ENCODE assay signal across 25 cellular contexts in genomic region chr9:109471994-109472393, GRCh38. TPM values are rescaled to one million over a fixed set of nuclear protein-coding genes. Genes with fewer than 3 reads are reported as not detected.
DNase-seq lines count a peak whose midpoint lies in the region; ATAC-seq, FAIRE-seq and TF ChIP-seq lines count a peak whose summit lies in the region.
"Had no signal": no experiment of that assay in that cellular context is flagged by ENCODE, and none has a peak within 500 bp of the region (broad histone marks: within the 10 kb centered on the region; RNA-seq: fewer than 3 reads in every experiment).

No MANE protein-coding gene starts in this region.

- TF ChIP-seq RAD21 in IMR-90 (IDR thresholded peaks at IDR 0.05; ENCODE audit: low read length) (no peak), GM12878 (IDR thresholded peaks at IDR 0.05; ENCODE audit: insufficient read depth, low read depth, low read length) (no peak)

- no peak overlapping the region for H2BK20ac ChIP-seq in IMR-90 (ENCODE audit: low read depth, low read length)

- no peaks in the 10 kb centered on the region for H3K4me1 ChIP-seq in IMR-90 (ENCODE audit: control insufficient read depth, insufficient read depth, low read length)
- H3K4me1 ChIP-seq in GM12878 (ENCODE audit: control insufficient read depth, insufficient read depth, low read length) = no peaks in the 10 kb centered on the region
- H3K4me1 ChIP-seq in left lung = peaks cover 0 to 12% of the 10 kb centered on the region in 2 donors
- H3K4me1 ChIP-seq in thyroid gland = peaks cover 20 to 33% of the 10 kb centered on the region in 2 donors

- H3K9me1 ChIP-seq in IMR-90 (ENCODE audit: insufficient read depth, low read length) = no peaks in the 10 kb centered on the region

- CTCF ChIA-PET in IMR-90 (lab: Yijun Ruan, JAX) = no interaction called here
- CTCF ChIA-PET in GM12878 (lab: Yijun Ruan, JAX) = interaction anchor here (1.0 to 6.9 kb wide), 3 partner anchors 31 to 62 kb away, joined by 3 to 72 read pairs (median 11); no protein-coding TSS in a partner anchor

- no peak overlapping the region for H3K23ac ChIP-seq in IMR-90 (ENCODE audit: low read depth, low read length)

- no peak overlapping the region for H3K27ac ChIP-seq in IMR-90 (ENCODE audit: insufficient read depth, low read length)
- H3K27ac ChIP-seq in GM12878 (ENCODE audit: control insufficient read depth, insufficient read depth) = no peak overlapping the region
- H3K27ac ChIP-seq in left lung = no peak overlapping the region
- H3K27ac ChIP-seq in thyroid gland = peak overlapping the region in 1 of 3 donors; percentile 32
- H3K27ac ChIP-seq: BLaER1, hepatocyte, Peyer's patch, SK-N-MC had no signal

- in situ Hi-C loops in IMR-90 (cut with MboI; ENCODE audit: low sequenced_read_pairs) = no loop called here
- in situ Hi-C loops in GM12878 (cut with MboI) = loop anchor here (10.0 kb wide), 1 partner anchor 227 kb away; no protein-coding TSS in a partner anchor

- no peak overlapping the region for H4K91ac ChIP-seq in IMR-90 (ENCODE audit: insufficient read depth, low read depth, low read length)

- no peak overlapping the region for H2BK5ac ChIP-seq in IMR-90 (ENCODE audit: low read depth, low read length, poor library complexity, severe bottlenecking)

- H3K27me3 ChIP-seq in IMR-90 (ENCODE audit: control insufficient read depth, insufficient read depth, low read length) = peaks cover 2% of the 10 kb centered on the region
- H3K27me3 ChIP-seq in GM12878 (replicated peaks in 1 of 2; ENCODE audit: control insufficient read depth in 2 of 2, insufficient read depth in 2 of 2, low read length in 1 of 2) = no peaks in the 10 kb centered on the region
- peaks cover 0 to 38% of the 10 kb centered on the region in 2 donors for H3K27me3 ChIP-seq in left lung
- no peaks in the 10 kb centered on the region for H3K27me3 ChIP-seq in thyroid gland
- H3K27me3 ChIP-seq: BLaER1, hepatocyte, Peyer's patch had no signal

- no peaks in the 10 kb centered on the region for H3K36me3 ChIP-seq in IMR-90 (ENCODE audit: control insufficient read depth, insufficient read depth, low read length)
- no peaks in the 10 kb centered on the region for H3K36me3 ChIP-seq in GM12878 (ENCODE audit: control insufficient read depth in 2 of 2, insufficient read depth in 2 of 2, low read length in 1 of 2)
- no peaks in the 10 kb centered on the region for H3K36me3 ChIP-seq in left lung
- H3K36me3 ChIP-seq in thyroid gland = no peaks in the 10 kb centered on the region
- H3K36me3 ChIP-seq: BLaER1, Peyer's patch had no signal

- no peak overlapping the region for H3K9ac ChIP-seq in IMR-90 (ENCODE audit: low read depth, low read length)
- H3K9ac ChIP-seq in GM12878 (ENCODE audit: control insufficient read depth, insufficient read depth, low read length) = no peak overlapping the region
- H3K9ac ChIP-seq: BLaER1 had no signal

- no peak overlapping the region for H3K18ac ChIP-seq in IMR-90 (ENCODE audit: low read depth, low read length)

- intact Hi-C loops in IMR-90 (cut with micrococcal nuclease) (no loop called here), GM12878 (cut with micrococcal nuclease; ENCODE audit: unreplicated experiment) (loop anchor here (5.0 kb wide), 1 partner anchor 130 kb away; no protein-coding TSS in a partner anchor), left lung (cut with DNase I) (no loop called here), thyroid gland (cut with DNase I) (no loop called here)

- no peak overlapping the region for H4K8ac ChIP-seq in IMR-90 (ENCODE audit: low read depth in 2 of 2, low read length in 2 of 2)

- no peaks in the 10 kb centered on the region for H4K20me1 ChIP-seq in IMR-90 (ENCODE audit: insufficient read depth, low read length)
- no peaks in the 10 kb centered on the region for H4K20me1 ChIP-seq in GM12878 (ENCODE audit: control insufficient read depth, insufficient read depth)
- H4K20me1 ChIP-seq: BLaER1 had no signal

- no peak overlapping the region for H3K4ac ChIP-seq in IMR-90 (ENCODE audit: low read depth, low read length)

- DNase-seq in NCI-H2081 treated with DMSO at 0.1 percent for 48 hours (lab: John Stamatoyannopoulos, UW) (peak; percentile 1), NCI-H2081 (lab: John Stamatoyannopoulos, UW) (no peak), IMR-90 (no peak), GM12878 (ENCODE audit: low read depth, low spot score) (no peak), left lung (no peak), thyroid gland (no peak), amygdala (lab: John Stamatoyannopoulos, UW) (no peak)
- DNase-seq: activated naive CD4-positive, alpha-beta T cell treated with anti-CD3 and anti-CD28 coated beads, Interleukin-2, amount 50 U/mL, for 16 hours; activated T-cell treated with anti-CD3 and anti-CD28 coated beads, Interleukin-2, amount 50 U/mL, for 48 hours; Caco-2; effector memory CD8-positive, alpha-beta T cell; HFFc6; NCI-H1436; NK-92 treated with Interleukin-12 subunit alpha and Interleukin-12 subunit beta, amount 100 ng/mL, for 24 hours; Peyer's patch; retina; substantia nigra; T1000 had no signal

- POLR2A ChIA-PET in IMR-90 (lab: Charles Lee; ENCODE audit: unreplicated experiment) = no interaction called here
- POLR2A ChIA-PET in GM12878 (lab: Charles Lee) = no interaction called here

- dilution Hi-C loops in IMR-90 (cut with HindIII; ENCODE audit: low sequenced_read_pairs, unreplicated experiment) = no loop called here

- H3K79me2 ChIP-seq in GM12878 (ENCODE audit: control insufficient read depth, insufficient read depth, low read length) = no peaks in the 10 kb centered on the region

- H3K4me3 ChIP-seq in IMR-90 (ENCODE audit: insufficient read depth, low read depth, low read length) (no peak overlapping the region), GM12878 (no peak overlapping the region), left lung (no peak overlapping the region), thyroid gland (replicated peaks in 1 of 3) (no peak overlapping the region)
- H3K4me3 ChIP-seq: BLaER1, hepatocyte, lung, Peyer's patch, SK-N-MC had no signal

- TF ChIP-seq CTCF in IMR-90 (conservative IDR thresholded peaks at IDR 0.05; ENCODE audit: low read depth, low read length) (no peak), GM12878 (IDR thresholded peaks at IDR 0.05 in 2 of 3, conservative IDR thresholded peaks at IDR 0.05 in 1 of 3; ENCODE audit: control insufficient read depth in 2 of 3, extremely low read depth in 1 of 3, insufficient read depth in 1 of 3, low read depth in 3 of 3, low read length in 3 of 3) (no peak), left lung (IDR thresholded peaks at IDR 0.05) (no peak), thyroid gland (IDR thresholded peaks at IDR 0.05) (no peak)

- H3K9me3 ChIP-seq in IMR-90 (ENCODE audit: control insufficient read depth, insufficient read depth, low read length) = no peaks in the 10 kb centered on the region
- no peaks in the 10 kb centered on the region for H3K9me3 ChIP-seq in GM12878 (replicated peaks; ENCODE audit: control insufficient read depth, insufficient read depth, low read length)
- H3K9me3 ChIP-seq in left lung = no peaks in the 10 kb centered on the region
- no peaks in the 10 kb centered on the region for H3K9me3 ChIP-seq in thyroid gland
- H3K9me3 ChIP-seq: BLaER1, Caco-2, Peyer's patch had no signal

- ATAC-seq in IMR-90 (ENCODE audit: low read depth) (no peak), GM12878 (no peak), left lung (peak; percentile 7), GM21447 (IDR thresholded peaks at IDR 0.05; ENCODE audit: unreplicated experiment) (no peak)
- ATAC-seq: activated CD4-positive, CD25-positive, alpha-beta regulatory T cell treated with anti-CD3 and anti-CD28 coated beads, Interleukin-2, amount 50 U/mL, for 24 hours; effector memory CD8-positive, alpha-beta T cell had no signal

- SMC1A ChIA-PET in GM12878 (lab: Charles Lee; ENCODE audit: uncharacterized antibody, unreplicated experiment) = interaction anchor here (0.8 to 8.9 kb wide), 3 partner anchors 23 to 62 kb away, joined by 3 to 131 read pairs (median 4); no protein-coding TSS in a partner anchor

- TF ChIP-seq EP300 in GM12878 (IDR thresholded peaks at IDR 0.05; ENCODE audit: borderline replicate concordance in 1 of 2, control insufficient read depth in 1 of 2, low read depth in 2 of 2, low read length in 2 of 2) = no peak

- no peak overlapping the region for H3K14ac ChIP-seq in IMR-90 (replicated peaks; ENCODE audit: low read depth, low read length)

- peak; percentile 49 for FAIRE-seq in GM12878 (lab: Jason Lieb, UNC)
- FAIRE-seq: A204.1 had no signal

- no peak overlapping the region for H2AFZ ChIP-seq in IMR-90 (replicated peaks; ENCODE audit: low read length, poor library complexity)
- no peak overlapping the region for H2AFZ ChIP-seq in GM12878 (ENCODE audit: control insufficient read depth, low read depth, low read length)
- H2AFZ ChIP-seq: hepatocyte had no signal

- no peak for TF ChIP-seq POLR2A in IMR-90 (IDR thresholded peaks at IDR 0.05; ENCODE audit: low read depth, low read length)
- TF ChIP-seq POLR2A in GM12878 (IDR thresholded peaks at IDR 0.05; ENCODE audit: low read depth, low read length) = no peak
- TF ChIP-seq POLR2A in thyroid gland (IDR thresholded peaks at IDR 0.05) = no peak

- no peak overlapping the region for H2BK15ac ChIP-seq in IMR-90 (ENCODE audit: low read depth, low read length)

- H2AK5ac ChIP-seq in IMR-90 (ENCODE audit: low read depth, low read length) = no peak overlapping the region

- H3K4me2 ChIP-seq in IMR-90 (ENCODE audit: low read depth, low read length) (no peak overlapping the region), GM12878 (ENCODE audit: control insufficient read depth, insufficient read depth) (no peak overlapping the region)
- H3K4me2 ChIP-seq: BLaER1, hepatocyte had no signal

- no peak overlapping the region for H4K5ac ChIP-seq in IMR-90 (ENCODE audit: low read depth, low read length)

- no peak overlapping the region for H3K56ac ChIP-seq in IMR-90 (ENCODE audit: extremely low read depth, insufficient read depth, low read length)

- H3K79me1 ChIP-seq in IMR-90 (ENCODE audit: low read depth in 1 of 2, low read length in 2 of 2) = no peaks in the 10 kb centered on the region; a peak in 1 of 4 replicates

- BruUV-seq in IMR-90 (replicated peaks; lab: Mats Ljungman, UMichigan) (no TSS peak), GM12878 (replicated peaks; lab: Mats Ljungman, UMichigan) (no TSS peak)

- no peak overlapping the region for H2BK120ac ChIP-seq in IMR-90 (ENCODE audit: low read depth, low read length)

- RAD21 ChIA-PET in GM12878 (lab: Charles Lee; ENCODE audit: unreplicated experiment) = interaction anchor here (8.7 kb wide), 1 partner anchor 30 kb away, joined by 135 read pairs; no protein-coding TSS in a partner anchor

- no CpG with 5 or more reads among the region's 2 CpGs for WGBS in IMR-90 (ENCODE audit: extremely low coverage in 2 of 2, insufficient read length in 1 of 2), 2 experiments
- whole genome bisulfite sequencing in GM12878 (ENCODE audit: insufficient coverage, insufficient replicate concordance, low lambda C conversion rate, missing lambda C conversion rate) = 2% methylated on average over 2 of the region's 2 CpGs
- 42 to 57% methylated on average over 2 of the region's 2 CpGs for WGBS in thyroid gland, 2 donors

- H2AK9ac ChIP-seq in IMR-90 (replicated peaks; ENCODE audit: low read depth, low read length, poor library complexity) = no peak overlapping the region

RNA-seq across cellular contexts. Expression of gene PTPN3, which starts 26.1 kb away (rescaled TPM):
- total RNA-seq in IMR-90 (2012; rRNA removed) = 0.72 and 0.83 TPM in 2 replicates
- 0.79 and 0.89 TPM in 2 replicates for polyA plus RNA-seq in IMR-90 (2012; rRNA removed)
- polyA plus RNA-seq in IMR-90 (2012; cell fraction: cytosol; rRNA removed) = 0.27 and 0.34 TPM in 2 replicates
- polyA plus RNA-seq in IMR-90 (2012; cell fraction: nucleus; rRNA removed; ENCODE audit: low replicate concordance) = 0.85 and 1.8 TPM in 2 replicates
- total RNA-seq in GM12878 (2013; cell fraction: nucleolus; rRNA removed) = 1.6 and 1.7 TPM in 2 replicates
- 0.22 and 0.23 TPM in 2 replicates for total RNA-seq in GM12878 (2014; rRNA removed)
- total RNA-seq in GM12878 (2014; rRNA removed; fragmentation: Illumina TruSeq; extraction: Trizol) = 0.18 and 0.23 TPM in 2 replicates
- 0.24 and 0.26 TPM in 2 replicates for total RNA-seq in GM12878 (2021)
- 0.22 TPM for polyA plus RNA-seq in GM12878 (2011; ENCODE audit: low read depth)
- 0.22 and 0.64 TPM in 2 replicates for polyA plus RNA-seq in GM12878 (2011; rRNA removed)
- polyA plus RNA-seq in GM12878 (2011; cell fraction: cytosol; rRNA removed) = 0.20 and 0.30 TPM in 2 replicates
- polyA plus RNA-seq in GM12878 (2011; cell fraction: nucleus; rRNA removed) = 0.55 and 1.4 TPM in 2 replicates
- 0.28 and 0.86 TPM in 2 replicates for polyA plus RNA-seq in GM12878 (2012)
- polyA plus RNA-seq in GM12878 (2014; fragmentation: Illumina TruSeq; extraction: Trizol) = 0.24 and 0.36 TPM in 2 replicates
- polyA plus RNA-seq in GM12878 (2014; fragmentation: Nextera tagmentation; extraction: Ambion mirVana) = under 1 TPM; 0.47 to 0.74 TPM
- polyA plus RNA-seq in GM12878 (2014; rRNA removed) = 0.05 and 0.31 TPM in 2 replicates
- 1 to 10 TPM in 1 of 2 experiments, under 1 TPM in 1; 0.78 to 1.3 TPM for polyA plus RNA-seq in GM12878 (2016; fragmentation: Nextera tagmentation; extraction: Ambion mirVana)
- 0.15 and 0.62 TPM in 2 replicates for polyA minus RNA-seq in GM12878 (2011; rRNA and poly(A)+ RNA removed)
- not detected in 2 replicates for polyA minus RNA-seq in GM12878 (2011; cell fraction: cytosol; rRNA and poly(A)+ RNA removed)
- polyA minus RNA-seq in GM12878 (2011; cell fraction: nucleus; rRNA and poly(A)+ RNA removed) = 0.10 and 0.12 TPM in 2 replicates
- 10 to 100 TPM; 15.1 to 15.9 TPM for total RNA-seq in left lung
- total RNA-seq in thyroid gland = 10 to 100 TPM; 18.6 to 22.0 (median 21.3) TPM
- total RNA-seq: HFFc6 had no signal
